23 cellular contexts compared by ENCODE assay signal in the genomic region with DNA sequence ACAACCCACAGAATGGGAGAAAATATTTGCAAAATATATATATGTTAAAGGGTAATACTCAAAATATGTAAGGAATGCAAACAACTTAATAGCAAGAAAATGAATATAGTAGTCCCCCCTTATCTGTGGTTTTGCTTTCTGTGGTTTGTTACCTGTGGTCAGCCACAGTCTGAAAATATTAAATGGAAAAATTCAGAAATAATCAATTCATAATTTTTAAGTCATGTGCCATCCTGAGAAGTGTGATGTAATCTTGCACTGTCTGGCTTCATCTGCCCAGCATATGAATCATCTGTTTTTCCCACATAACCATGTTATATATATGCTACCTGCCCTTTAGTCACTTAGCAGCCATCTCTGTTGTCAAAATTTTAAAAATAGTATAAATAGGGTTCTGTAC. TPM values are rescaled to one million over a fixed set of nuclear protein-coding genes. Genes with fewer than 3 reads are reported as not detected.
DNase-seq lines count a peak whose midpoint lies in the region; ATAC-seq and TF ChIP-seq lines count a peak whose summit lies in the region.
"Had no signal": no experiment of that assay in that cellular context is flagged by ENCODE, and none has a peak within 500 bp of the region (broad histone marks: within the 10 kb centered on the region; RNA-seq: fewer than 3 reads in every experiment).

No MANE protein-coding gene starts in this region.

- H2AFZ ChIP-seq in mesenchymal stem cell (ENCODE audit: low read depth, low read length), result no peak overlapping the region
- H2AFZ ChIP-seq in GM23338, result no peak overlapping the region

- no peak overlapping the region for H2AK5ac ChIP-seq in mesenchymal stem cell (ENCODE audit: low read length, severe bottlenecking)

- POLR2A ChIA-PET in RWPE1 (lab: Yijun Ruan, JAX; ENCODE audit: low non-redundant PET), result no interaction called here

- H3K9me3 ChIP-seq in endodermal cell (ENCODE audit: control insufficient read depth, low read length), result peaks cover 6% of the 10 kb centered on the region
- peaks cover 13% of the 10 kb centered on the region for H3K9me3 ChIP-seq in mesenchymal stem cell (ENCODE audit: control insufficient read depth, low read length)
- H3K9me3 ChIP-seq: BE2C had no signal

- H3K9me3 Mint-ChIP-seq in endodermal cell, result peaks cover 8% of the 10 kb centered on the region
- no peaks in the 10 kb centered on the region; the same call in 2 of the 3 replicates for H3K9me3 Mint-ChIP-seq in GM23338

- H3K4me2 ChIP-seq in mesenchymal stem cell (ENCODE audit: low read length, poor library complexity, severe bottlenecking) (no peak overlapping the region), GM23338 (no peak overlapping the region)

- no peak overlapping the region for H2BK15ac ChIP-seq in mesenchymal stem cell (ENCODE audit: low read depth, poor library complexity, severe bottlenecking)

- H3K4me3 ChIP-seq in endodermal cell (ENCODE audit: low read length) (peak overlapping the region; percentile 62), mesenchymal stem cell (ENCODE audit: insufficient read depth in 1 of 2, low read depth in 1 of 2, low read length in 2 of 2) (no peak overlapping the region), GM23338 (no peak overlapping the region)
- H3K4me3 ChIP-seq: cardiac muscle cell, uterus had no signal

- H3K36me3 ChIP-seq in endodermal cell (ENCODE audit: control insufficient read depth, insufficient read depth, low read length), result peaks cover 85% of the 10 kb centered on the region
- H3K36me3 ChIP-seq in mesenchymal stem cell (ENCODE audit: control insufficient read depth in 1 of 2, insufficient read depth in 2 of 2, low read depth in 1 of 2, low read length in 2 of 2), result no peaks in the 10 kb centered on the region
- no peaks in the 10 kb centered on the region for H3K36me3 ChIP-seq in GM23338 (ENCODE audit: insufficient read depth)
- H3K36me3 ChIP-seq: BE2C, cardiac muscle cell, uterus had no signal

- no peak overlapping the region for H3K4ac ChIP-seq in mesenchymal stem cell (ENCODE audit: low read depth in 1 of 2, low read length in 2 of 2)

- H3K79me1 ChIP-seq in mesenchymal stem cell (replicated peaks; ENCODE audit: low read length, poor library complexity, severe bottlenecking), result no peaks in the 10 kb centered on the region

- H3K27me3 Mint-ChIP-seq in endodermal cell (ENCODE audit: insufficient read depth) (no peaks in the 10 kb centered on the region), GM23338 (ENCODE audit: insufficient read depth, low read depth, poor library complexity) (peaks cover 1% of the 10 kb centered on the region)
- H3K27me3 Mint-ChIP-seq: progenitor cell of endocrine pancreas had no signal

- no peak overlapping the region for H4K8ac ChIP-seq in mesenchymal stem cell (ENCODE audit: low read length)

- no peaks in the 10 kb centered on the region for H4K20me1 ChIP-seq in GM23338 (replicated peaks; ENCODE audit: insufficient read depth)

- TF ChIP-seq CTCF in RWPE1 (conservative IDR thresholded peaks at IDR 0.05; ENCODE audit: low read depth) (no peak), endodermal cell (conservative IDR thresholded peaks at IDR 0.05) (no peak), GM23338 (conservative IDR thresholded peaks at IDR 0.05; ENCODE audit: low read depth in 2 of 2) (no peak)

- no peak overlapping the region for H3K27ac Mint-ChIP-seq in endodermal cell
- H3K27ac Mint-ChIP-seq in GM23338, result no peak overlapping the region
- H3K27ac Mint-ChIP-seq: activated naive CD4-positive, alpha-beta T cell treated with anti-CD3 and anti-CD28 coated beads, Interleukin-2, amount 10 ng/mL, durations not matched to agents 7 days and 5 days; mesothelial cell of epicardium; nephron progenitor cell; progenitor cell of endocrine pancreas had no signal

- no peak overlapping the region for H4K91ac ChIP-seq in mesenchymal stem cell (ENCODE audit: low read length)

- DNase-seq in HS-27A (ENCODE audit: low read depth) (peak; percentile 17), RWPE1 (ENCODE audit: low spot score) (peak; percentile 8), endodermal cell (no peak), mesenchymal stem cell (peak; percentile 6), NCI-H82 treated with DMSO at 0.1 percent for 48 hours (lab: John Stamatoyannopoulos, UW; ENCODE audit: unreplicated experiment) (no peak), GM23338 (ENCODE audit: low spot score) (no peak)
- DNase-seq in activated effector memory CD4-positive, alpha-beta T cell treated with anti-CD3 and anti-CD28 coated beads, Interleukin-2, amount 50 U/mL, for 16 hours, result no peak
- DNase-seq: activated CD4-positive, alpha-beta T cell treated with anti-CD3 and anti-CD28 coated beads, Interleukin-2, amount 50 U/mL, for 48 hours; activated naive CD4-positive, alpha-beta T cell treated with anti-CD3 and anti-CD28 coated beads, Interleukin-2, amount 10 ng/mL, durations not matched to agents 7 days and 5 days; BE2C; Karpas-422; left cardiac atrium; NCI-H1417; NCI-H748 treated with DMSO at 0.1 percent for 48 hours; nephron progenitor cell; stimulated activated CD4-positive, alpha-beta T cell treated with anti-CD3 and anti-CD28 coated beads, Interleukin-4, amount 100 ng/mL, for 1 hour; uterus had no signal

- no peak overlapping the region for H3K4me3 Mint-ChIP-seq in endodermal cell
- H3K4me3 Mint-ChIP-seq in GM23338, result no peak overlapping the region
- H3K4me3 Mint-ChIP-seq: activated naive CD4-positive, alpha-beta T cell treated with anti-CD3 and anti-CD28 coated beads, Interleukin-2, amount 10 ng/mL, durations not matched to agents 7 days and 5 days; mesothelial cell of epicardium; nephron progenitor cell had no signal

- H3K36me3 Mint-ChIP-seq in endodermal cell (ENCODE audit: low read depth) (peaks cover 73% of the 10 kb centered on the region), GM23338 (ENCODE audit: low read depth) (peaks cover 2% of the 10 kb centered on the region; the same call in 1 of the 3 replicates)
- H3K36me3 Mint-ChIP-seq: activated naive CD4-positive, alpha-beta T cell treated with anti-CD3 and anti-CD28 coated beads, Interleukin-2, amount 10 ng/mL, durations not matched to agents 7 days and 5 days had no signal

- ATAC-seq in GM23338, result no peak
- ATAC-seq: HCT116, left cardiac atrium had no signal

- no peaks in the 10 kb centered on the region for H3K79me2 ChIP-seq in GM23338 (replicated peaks; ENCODE audit: insufficient read depth)

- no peaks in the 10 kb centered on the region for H3K4me1 ChIP-seq in endodermal cell (ENCODE audit: control insufficient read depth, insufficient read depth, low read length)
- H3K4me1 ChIP-seq in mesenchymal stem cell (ENCODE audit: control insufficient read depth, insufficient read depth, low read depth, low read length), result no peaks in the 10 kb centered on the region
- no peaks in the 10 kb centered on the region for H3K4me1 ChIP-seq in GM23338 (ENCODE audit: insufficient read depth)
- H3K4me1 ChIP-seq: BE2C, uterus had no signal

- H3K4me1 Mint-ChIP-seq in endodermal cell, result no peaks in the 10 kb centered on the region
- H3K4me1 Mint-ChIP-seq in GM23338, result no peaks in the 10 kb centered on the region
- H3K4me1 Mint-ChIP-seq: activated naive CD4-positive, alpha-beta T cell treated with anti-CD3 and anti-CD28 coated beads, Interleukin-2, amount 10 ng/mL, durations not matched to agents 7 days and 5 days; nephron progenitor cell had no signal

- H3K18ac ChIP-seq in mesenchymal stem cell (ENCODE audit: low read depth in 1 of 2, low read length in 2 of 2), result no peak overlapping the region

- no peaks in the 10 kb centered on the region for H3K27me3 ChIP-seq in endodermal cell (ENCODE audit: control insufficient read depth, insufficient read depth, low read length, poor library complexity, severe bottlenecking)
- no peaks in the 10 kb centered on the region for H3K27me3 ChIP-seq in mesenchymal stem cell (ENCODE audit: control insufficient read depth in 1 of 2, insufficient read depth in 1 of 2, low read length in 2 of 2)
- no peaks in the 10 kb centered on the region for H3K27me3 ChIP-seq in GM23338 (ENCODE audit: insufficient read depth)
- H3K27me3 ChIP-seq: BE2C, cardiac muscle cell, uterus had no signal

- H3K9ac ChIP-seq in endodermal cell (ENCODE audit: extremely low read depth, low read length, poor library complexity, severe bottlenecking) (no peak overlapping the region), mesenchymal stem cell (ENCODE audit: low read length) (no peak overlapping the region)

- no peaks in the 10 kb centered on the region for H3K9me2 ChIP-seq in GM23338 (ENCODE audit: insufficient read depth)

- H3K14ac ChIP-seq in mesenchymal stem cell (ENCODE audit: low read length in 2 of 2), result no peak overlapping the region

- no peak overlapping the region for H2BK12ac ChIP-seq in mesenchymal stem cell (ENCODE audit: low read length in 2 of 2)

- H2BK120ac ChIP-seq in mesenchymal stem cell (ENCODE audit: low read depth, low read length), result no peak overlapping the region

- H3K23ac ChIP-seq in mesenchymal stem cell (ENCODE audit: low read length in 2 of 2), result no peak overlapping the region

- no peak overlapping the region for H2BK5ac ChIP-seq in mesenchymal stem cell (ENCODE audit: low read depth, low read length, poor library complexity, severe bottlenecking)

- H3K27ac ChIP-seq in RWPE1, result no peak overlapping the region
- H3K27ac ChIP-seq in endodermal cell (ENCODE audit: low read depth, low read length), result no peak overlapping the region
- no peak overlapping the region for H3K27ac ChIP-seq in mesenchymal stem cell (ENCODE audit: low read length, poor library complexity, severe bottlenecking)
- no peak overlapping the region for H3K27ac ChIP-seq in GM23338 (ENCODE audit: low read depth)
- H3K27ac ChIP-seq: cardiac muscle cell, uterus had no signal

- H3F3A ChIP-seq in GM23338 (replicated peaks; ENCODE audit: low read depth), result no peaks in the 10 kb centered on the region

- CTCF ChIA-PET in RWPE1 (lab: Yijun Ruan, JAX), result no interaction called here

TF ChIP-seq in GM23338, 12 proteins besides CTCF, POLR2A, EP300 and RAD21 (continues in another document):
- no peak for TF ChIP-seq STAT1 (IDR thresholded peaks at IDR 0.05; ENCODE audit: unreplicated experiment)
- TF ChIP-seq POLR2AphosphoS5 (IDR thresholded peaks at IDR 0.05; ENCODE audit: low read depth), result no peak
- no peak for TF ChIP-seq ZNF331 (CRISPR knock-in tag; IDR thresholded peaks at IDR 0.05; ENCODE audit: low read depth)
- TF ChIP-seq NANOG (IDR thresholded peaks at IDR 0.05; ENCODE audit: borderline replicate concordance), result no peak

RNA-seq across cellular contexts. Expression of a gene that starts 11.7 kb away (rescaled TPM):
- total RNA-seq in endodermal cell, result 1,000 to 10,000 TPM in 1 of 2 donors, 100 to 1,000 TPM in 1; 694 to 2,562 TPM
- polyA plus RNA-seq in endodermal cell (2013, experiment 1 of 2), result 848 TPM
- 1,218 TPM for polyA plus RNA-seq in endodermal cell (2013, experiment 2 of 2)
- 0.03 TPM for polyA plus RNA-seq in mesenchymal stem cell (2013, experiment 1 of 2)
- 0.11 TPM for polyA plus RNA-seq in mesenchymal stem cell (2013, experiment 2 of 2)
- total RNA-seq in GM23338 (2014; rRNA removed; shearing (Covaris generic)), result 2.4 and 4.4 TPM in 2 replicates
- polyA plus RNA-seq in GM23338 (2016; fragmentation: Nextera tagmentation; extraction: Ambion mirVana), result 0.73 and 0.90 TPM in 2 replicates
- total RNA-seq: HT-29, left cardiac atrium, progenitor cell of endocrine pancreas, skeletal muscle tissue had no signal

RNA-seq across cellular contexts. Expression of a gene that starts 17.6 kb away (rescaled TPM):
- total RNA-seq in endodermal cell, result 10 to 100 TPM; 17.1 to 18.6 TPM
- polyA plus RNA-seq in endodermal cell (2013, experiment 1 of 2), result 10.9 TPM
- polyA plus RNA-seq in endodermal cell (2013, experiment 2 of 2), result 10.8 TPM
- 3.6 TPM for polyA plus RNA-seq in mesenchymal stem cell (2013, experiment 1 of 2)
- 3.7 TPM for polyA plus RNA-seq in mesenchymal stem cell (2013, experiment 2 of 2)
- total RNA-seq in GM23338 (2014; rRNA removed; shearing (Covaris generic)), result 9.9 and 13.5 TPM in 2 replicates
- 3.3 and 4.0 TPM in 2 replicates for polyA plus RNA-seq in GM23338 (2016; fragmentation: Nextera tagmentation; extraction: Ambion mirVana)

Comparison
In these comparisons a context has a peak if more than half of its experiments do, and no peak if none do; other contexts are left out.
1. DNase-seq: peak in HS-27A (single experiment), RWPE1 (single experiment) and mesenchymal stem cell (single experiment); none in endodermal cell (single experiment), NCI-H82 treated with DMSO at 0.1 percent for 48 hours (single experiment), GM23338 (single experiment) and activated effector memory CD4-positive, alpha-beta T cell treated with anti-CD3 and anti-CD28 coated beads, Interleukin-2, amount 50 U/mL, for 16 hours (single experiment).
2. RNA of a gene that starts 11.7 kb away (total RNA-seq): 694 to 2,562 TPM in endodermal cell; 2.4 to 4.4 TPM in GM23338; every median in the first group is over 100 times any median in the second.